In genomic region chr11:4636962-4637661, GRCh38 we compare ENCODE assay signal across 8 cellular contexts. TPM values are rescaled to one million over a fixed set of nuclear protein-coding genes. Genes with fewer than 3 reads are reported as not detected.
A peak's percentile ranks its signal among the peaks of the same experiment; 100 is the strongest.
DNase-seq lines count a peak whose midpoint lies in the region; ATAC-seq and TF ChIP-seq lines count a peak whose summit lies in the region.

Gene OR51D1, plus strand, starts transcription at chr11:4637477. Its CDS starts 2,314 bp downstream, at chr11:4639791.

- H3K27ac Mint-ChIP-seq in activated CD8-positive, alpha-beta T cell treated with anti-CD3 and anti-CD28 coated beads, Interleukin-2, amount 10 ng/mL, durations not matched to agents 7 days and 5 days = no peak within 1 kb of the TSS
- H3K27ac Mint-ChIP-seq in endothelial cell (ENCODE audit: unreplicated experiment) = no peak within 1 kb of the TSS

- H3K4me3 Mint-ChIP-seq in activated CD8-positive, alpha-beta T cell treated with anti-CD3 and anti-CD28 coated beads, Interleukin-2, amount 10 ng/mL, durations not matched to agents 7 days and 5 days = no peak within 1 kb of the TSS
- H3K4me3 Mint-ChIP-seq in endothelial cell (ENCODE audit: unreplicated experiment) = no peak within 1 kb of the TSS

- ATAC-seq in GM19463 (IDR thresholded peaks at IDR 0.05; ENCODE audit: unreplicated experiment) (peak; percentile 97), HG03571 (IDR thresholded peaks at IDR 0.05; ENCODE audit: unreplicated experiment) (peak; percentile 80), mucosa of descending colon (peak; percentile 95)
- peak; percentile 97 for ATAC-seq in activated CD8-positive, alpha-beta T cell treated with anti-CD3 and anti-CD28 coated beads, Interleukin-2, amount 10 ng/mL, durations not matched to agents 7 days and 5 days

- H3K4me1 ChIP-seq in mucosa of descending colon (ENCODE audit: low read depth) = no peaks in the 10 kb centered on the region

- intact Hi-C loops in mucosa of descending colon (cut with DNase I, micrococcal nuclease) = loop anchor here (5.0 to 10.0 kb wide), 3 partner anchors 190 to 368 kb away; partner anchors contain the start of gene OR51L1 (in 1 of the 2)

- H3K9me3 ChIP-seq in mucosa of descending colon = no peaks in the 10 kb centered on the region

- no peaks in the 10 kb centered on the region for H3K36me3 ChIP-seq in mucosa of descending colon (ENCODE audit: low read depth)

- CTCF ChIA-PET in activated CD8-positive, alpha-beta T cell treated with anti-CD3 and anti-CD28 coated beads, Interleukin-2, amount 10 ng/mL, durations not matched to agents 7 days and 5 days (lab: Charles Lee) = interaction anchor here (0.6 to 3.2 kb wide), 21 partner anchors 8 to 1254 kb away, joined by 3 to 26 read pairs (median 4); partner anchors contain the start of gene OR52I1

- no peak within 1 kb of the TSS for H3K4me3 ChIP-seq in mucosa of descending colon

- no peaks in the 10 kb centered on the region for H3K9me3 Mint-ChIP-seq in activated CD8-positive, alpha-beta T cell treated with anti-CD3 and anti-CD28 coated beads, Interleukin-2, amount 10 ng/mL, durations not matched to agents 7 days and 5 days (ENCODE audit: insufficient read depth)
- no peaks in the 10 kb centered on the region for H3K9me3 Mint-ChIP-seq in endothelial cell (ENCODE audit: unreplicated experiment)

- H3K27me3 Mint-ChIP-seq in activated CD8-positive, alpha-beta T cell treated with anti-CD3 and anti-CD28 coated beads, Interleukin-2, amount 10 ng/mL, durations not matched to agents 7 days and 5 days (ENCODE audit: low read depth) = peaks cover 3% of the 10 kb centered on the region
- no peaks in the 10 kb centered on the region for H3K27me3 Mint-ChIP-seq in endothelial cell (ENCODE audit: unreplicated experiment)

- DNase-seq in COLO829 (ENCODE audit: low spot score) (peak; percentile 70), NCI-H748 treated with DMSO at 0.1 percent for 48 hours (lab: John Stamatoyannopoulos, UW) (peak; percentile 77), endothelial cell (ENCODE audit: low spot score) (peak; percentile 85), mucosa of descending colon (peak; percentile 54 to 77 (median 75))
- peak; percentile 75 for DNase-seq in activated CD8-positive, alpha-beta T cell treated with anti-CD3 and anti-CD28 coated beads, Interleukin-2, amount 10 ng/mL, durations not matched to agents 7 days and 5 days
- peak; percentile 30 to 43 for DNase-seq in stimulated activated CD8-positive, alpha-beta memory T cell treated with anti-CD3 and anti-CD28 coated beads, Interleukin-4, amount 100 ng/mL, for 1 hour (ENCODE audit: low read depth in 2 of 2, low spot score in 1 of 2)

- H3K36me3 Mint-ChIP-seq in activated CD8-positive, alpha-beta T cell treated with anti-CD3 and anti-CD28 coated beads, Interleukin-2, amount 10 ng/mL, durations not matched to agents 7 days and 5 days (ENCODE audit: low read depth) = no peaks in the 10 kb centered on the region
- H3K36me3 Mint-ChIP-seq in endothelial cell (ENCODE audit: low read depth, unreplicated experiment) = no peaks in the 10 kb centered on the region

- TF ChIP-seq CTCF in endothelial cell (IDR thresholded peaks at IDR 0.05; ENCODE audit: unreplicated experiment) (peak; percentile 88), mucosa of descending colon (IDR thresholded peaks at IDR 0.05) (peak; percentile 77)

- H3K4me1 Mint-ChIP-seq in activated CD8-positive, alpha-beta T cell treated with anti-CD3 and anti-CD28 coated beads, Interleukin-2, amount 10 ng/mL, durations not matched to agents 7 days and 5 days (ENCODE audit: low read depth) = no peaks in the 10 kb centered on the region
- H3K4me1 Mint-ChIP-seq in endothelial cell (ENCODE audit: unreplicated experiment) = peaks cover 6% of the 10 kb centered on the region

- POLR2A ChIA-PET in activated CD8-positive, alpha-beta T cell treated with anti-CD3 and anti-CD28 coated beads, Interleukin-2, amount 10 ng/mL, durations not matched to agents 7 days and 5 days (lab: Charles Lee) = no interaction called here

RNA-seq across cellular contexts. Expression of gene OR51D1, which starts in this region (rescaled TPM):
- not detected for total RNA-seq in activated CD8-positive, alpha-beta T cell treated with anti-CD3 and anti-CD28 coated beads, Interleukin-2, amount 10 ng/mL, durations not matched to agents 7 days and 5 days
- total RNA-seq in endothelial cell (ENCODE audit: unreplicated experiment) = not detected
- total RNA-seq in mucosa of descending colon = not detected

Comparison
In these comparisons a context has a peak if more than half of its experiments do, and no peak if none do; other contexts are left out.
1. Peak in DNase-seq and ATAC-seq in activated CD8-positive, alpha-beta T cell treated with anti-CD3 and anti-CD28 coated beads, Interleukin-2, amount 10 ng/mL, durations not matched to agents 7 days and 5 days; RNA of the gene not detected or under 1 TPM.
2. Peak in DNase-seq in endothelial cell; RNA of the gene not detected or under 1 TPM.
3. Peak in DNase-seq and ATAC-seq in mucosa of descending colon; RNA of the gene not detected or under 1 TPM.